Comparison of ENCODE assay signal across 1 cellular context in the genomic region with DNA sequence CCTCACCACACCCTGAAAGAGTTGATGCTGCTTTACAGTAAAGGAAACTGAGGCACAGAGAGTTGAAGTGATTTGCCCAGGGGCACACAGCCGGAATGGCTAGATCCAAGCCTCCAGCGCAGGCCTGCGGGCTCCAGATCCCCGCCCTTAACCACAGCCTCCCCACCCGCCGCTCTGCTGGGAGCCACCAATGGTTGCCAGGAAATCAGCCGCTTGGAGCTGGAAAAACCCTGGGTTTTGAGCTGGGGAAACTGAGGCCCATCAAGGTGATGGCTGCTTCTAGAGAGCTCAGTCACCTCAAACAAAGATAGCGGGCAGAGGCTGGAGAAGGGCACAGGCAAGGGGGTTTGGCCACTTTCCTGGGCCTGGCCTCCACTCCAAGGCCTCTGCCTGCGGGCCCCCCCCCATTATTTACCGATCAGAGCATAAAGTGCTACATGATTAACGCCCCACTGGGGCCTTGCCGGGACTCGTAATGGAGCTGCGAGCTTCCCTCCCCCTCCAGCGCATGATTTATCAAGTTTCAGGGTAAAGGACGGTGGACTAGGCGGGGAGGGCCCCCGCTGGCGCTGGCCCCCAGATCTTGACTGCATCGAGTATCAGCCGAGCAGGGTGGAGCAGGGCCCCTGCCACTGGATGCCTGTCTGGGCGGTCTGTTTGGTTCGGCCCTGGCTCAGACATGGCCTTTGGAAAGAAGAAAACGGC.
TF ChIP-seq lines count a peak whose summit lies in the region.

No MANE protein-coding gene starts in this region.

TF ChIP-seq in K562, 482 proteins besides CTCF, POLR2A, EP300 and RAD21 (continued from another document and continues in another):
- TF ChIP-seq HMG20B (CRISPR knock-in tag; IDR thresholded peaks at IDR 0.05) (no peak), FOXA3 (CRISPR knock-in tag; conservative IDR thresholded peaks at IDR 0.05 in 1 of 2, IDR thresholded peaks at IDR 0.05 in 1 of 2) (0 out of 4 replicates have a peak, but pooled peaks of 1 of the 2 experiments have one; percentile 5), ZNF609 (CRISPR knock-in tag; IDR thresholded peaks at IDR 0.05; ENCODE audit: borderline replicate concordance) (no peak), ZBTB7A (IDR thresholded peaks at IDR 0.05; ENCODE audit: borderline replicate concordance, control insufficient read depth, low read depth, low read length) (0 out of 2 replicates have a peak, but pooled peaks have one; percentile 24), HSF4 (CRISPR knock-in tag; IDR thresholded peaks at IDR 0.05; ENCODE audit: borderline replicate concordance) (no peak), ZFX (CRISPR knock-in tag; IDR thresholded peaks at IDR 0.05) (peak; percentile 75), ZBTB11 (CRISPR knock-in tag; IDR thresholded peaks at IDR 0.05) (peak in 1 of 3 experiments; percentile 26; a peak in 1 of 6 replicates), SP1 (CRISPR knock-in tag; IDR thresholded peaks at IDR 0.05) (0 out of 2 replicates have a peak, but pooled peaks have one; percentile 37), ZNF12 (CRISPR knock-in tag; IDR thresholded peaks at IDR 0.05) (no peak), ZNF592 (IDR thresholded peaks at IDR 0.05) (peak; percentile 45; the same call in 1 of the 2 replicates), ZFP30 (CRISPR knock-in tag; IDR thresholded peaks at IDR 0.05; ENCODE audit: borderline replicate concordance) (no peak), RBM17 (IDR thresholded peaks at IDR 0.05; ENCODE audit: borderline replicate concordance, low read depth, low read length) (no peak), NRF1 (conservative IDR thresholded peaks at IDR 0.05 in 1 of 2, IDR thresholded peaks at IDR 0.05 in 1 of 2) (peak in 1 of 2 experiments; percentile 36; a peak in 2 of 4 replicates), ZNF589 (CRISPR knock-in tag; IDR thresholded peaks at IDR 0.05; ENCODE audit: low read depth) (no peak), PBX2 (CRISPR knock-in tag; IDR thresholded peaks at IDR 0.05; ENCODE audit: low read depth) (no peak), PBX2 (tag; conservative IDR thresholded peaks at IDR 0.05; ENCODE audit: low read depth) (0 out of 2 replicates have a peak, but pooled peaks have one; percentile 27), MNT (conservative IDR thresholded peaks at IDR 0.05) (peak; percentile 53 to 62; a peak in 3 of 4 replicates), WHSC1 (IDR thresholded peaks at IDR 0.05; ENCODE audit: low read length) (no peak)
- TF ChIP-seq, protein P1, sequence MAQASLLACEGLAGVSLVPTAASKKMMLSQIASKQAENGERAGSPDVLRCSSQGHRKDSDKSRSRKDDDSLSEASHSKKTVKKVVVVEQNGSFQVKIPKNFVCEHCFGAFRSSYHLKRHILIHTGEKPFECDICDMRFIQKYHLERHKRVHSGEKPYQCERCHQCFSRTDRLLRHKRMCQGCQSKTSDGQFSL (CRISPR knock-in tag; IDR thresholded peaks at IDR 0.05), result peak; percentile 79
- TF ChIP-seq, protein P1 (tag; IDR thresholded peaks at IDR 0.05), result peak in 1 of 2 experiments; percentile 64; a peak in 2 of 4 replicates
- TF ChIP-seq, protein P2, sequence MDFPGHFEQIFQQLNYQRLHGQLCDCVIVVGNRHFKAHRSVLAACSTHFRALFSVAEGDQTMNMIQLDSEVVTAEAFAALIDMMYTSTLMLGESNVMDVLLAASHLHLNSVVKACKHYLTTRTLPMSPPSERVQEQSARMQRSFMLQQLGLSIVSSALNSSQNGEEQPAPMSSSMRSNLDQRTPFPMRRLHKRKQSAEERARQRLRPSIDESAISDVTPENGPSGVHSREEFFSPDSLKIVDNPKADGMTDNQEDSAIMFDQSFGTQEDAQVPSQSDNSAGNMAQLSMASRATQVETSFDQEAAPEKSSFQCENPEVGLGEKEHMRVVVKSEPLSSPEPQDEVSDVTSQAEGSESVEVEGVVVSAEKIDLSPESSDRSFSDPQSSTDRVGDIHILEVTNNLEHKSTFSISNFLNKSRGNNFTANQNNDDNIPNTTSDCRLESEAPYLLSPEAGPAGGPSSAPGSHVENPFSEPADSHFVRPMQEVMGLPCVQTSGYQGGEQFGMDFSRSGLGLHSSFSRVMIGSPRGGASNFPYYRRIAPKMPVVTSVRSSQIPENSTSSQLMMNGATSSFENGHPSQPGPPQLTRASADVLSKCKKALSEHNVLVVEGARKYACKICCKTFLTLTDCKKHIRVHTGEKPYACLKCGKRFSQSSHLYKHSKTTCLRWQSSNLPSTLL (IDR thresholded peaks at IDR 0.05), result no peak
- TF ChIP-seq, protein P3, sequence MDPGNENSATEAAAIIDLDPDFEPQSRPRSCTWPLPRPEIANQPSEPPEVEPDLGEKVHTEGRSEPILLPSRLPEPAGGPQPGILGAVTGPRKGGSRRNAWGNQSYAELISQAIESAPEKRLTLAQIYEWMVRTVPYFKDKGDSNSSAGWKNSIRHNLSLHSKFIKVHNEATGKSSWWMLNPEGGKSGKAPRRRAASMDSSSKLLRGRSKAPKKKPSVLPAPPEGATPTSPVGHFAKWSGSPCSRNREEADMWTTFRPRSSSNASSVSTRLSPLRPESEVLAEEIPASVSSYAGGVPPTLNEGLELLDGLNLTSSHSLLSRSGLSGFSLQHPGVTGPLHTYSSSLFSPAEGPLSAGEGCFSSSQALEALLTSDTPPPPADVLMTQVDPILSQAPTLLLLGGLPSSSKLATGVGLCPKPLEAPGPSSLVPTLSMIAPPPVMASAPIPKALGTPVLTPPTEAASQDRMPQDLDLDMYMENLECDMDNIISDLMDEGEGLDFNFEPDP (CRISPR knock-in tag; IDR thresholded peaks at IDR 0.05), result no peak
